In genomic region chr10:21976739-21977138, GRCh38 we compare ENCODE assay signal across 17 cellular contexts. TPM values are rescaled to one million over a fixed set of nuclear protein-coding genes. Genes with fewer than 3 reads are reported as not detected.
DNase-seq lines count a peak whose midpoint lies in the region; ATAC-seq, FAIRE-seq and TF ChIP-seq lines count a peak whose summit lies in the region.
"Had no signal": no experiment of that assay in that cellular context is flagged by ENCODE, and none has a peak within 500 bp of the region (broad histone marks: within the 10 kb centered on the region; RNA-seq: fewer than 3 reads in every experiment).

No MANE protein-coding gene starts in this region.

- BruUV-seq in IMR-90 (replicated peaks; lab: Mats Ljungman, UMichigan): no TSS peak
- no TSS peak for BruUV-seq in K562 (replicated peaks; lab: Mats Ljungman, UMichigan)

- no peak overlapping the region for H3K27ac Mint-ChIP-seq in activated naive CD4-positive, alpha-beta T cell treated with anti-CD3 and anti-CD28 coated beads, Interleukin-2, amount 10 ng/mL, durations not matched to agents 7 days and 5 days
- H3K27ac Mint-ChIP-seq: B cell had no signal

- no peak overlapping the region for H2BK5ac ChIP-seq in IMR-90 (ENCODE audit: low read depth, low read length, poor library complexity, severe bottlenecking)
- no peak overlapping the region for H2BK5ac ChIP-seq in trophoblast cell (ENCODE audit: low read depth, low read length, poor library complexity)

- H4K20me1 ChIP-seq in IMR-90 (ENCODE audit: insufficient read depth, low read length) (peaks cover 4% of the 10 kb centered on the region; the same call in 1 of the 2 replicates), K562 (replicated peaks; ENCODE audit: control insufficient read depth, insufficient read depth, low read length) (no peaks in the 10 kb centered on the region)

- H3K27me3 Mint-ChIP-seq in activated naive CD4-positive, alpha-beta T cell treated with anti-CD3 and anti-CD28 coated beads, Interleukin-2, amount 10 ng/mL, durations not matched to agents 7 days and 5 days: no peaks in the 10 kb centered on the region
- H3K27me3 Mint-ChIP-seq: B cell had no signal

- H3K36me3 Mint-ChIP-seq in activated naive CD4-positive, alpha-beta T cell treated with anti-CD3 and anti-CD28 coated beads, Interleukin-2, amount 10 ng/mL, durations not matched to agents 7 days and 5 days: no peaks in the 10 kb centered on the region

- no peak overlapping the region for H4K12ac ChIP-seq in trophoblast cell (ENCODE audit: low read depth, low read length)

- intact Hi-C loops in IMR-90 (cut with micrococcal nuclease) (loop anchor here (10.0 kb wide), 1 partner anchor 1122 kb away; no protein-coding TSS in a partner anchor), K562 (cut with micrococcal nuclease) (no loop called here)

- dilution Hi-C loops in IMR-90 (cut with HindIII; ENCODE audit: low sequenced_read_pairs, unreplicated experiment): no loop called here

- H3K56ac ChIP-seq in IMR-90 (ENCODE audit: extremely low read depth, insufficient read depth, low read length): no peak overlapping the region

- no peaks in the 10 kb centered on the region for H3K4me1 Mint-ChIP-seq in activated naive CD4-positive, alpha-beta T cell treated with anti-CD3 and anti-CD28 coated beads, Interleukin-2, amount 10 ng/mL, durations not matched to agents 7 days and 5 days

- CTCF ChIA-PET in IMR-90 (lab: Yijun Ruan, JAX) (no interaction called here), K562 (lab: Yijun Ruan, JAX; ENCODE audit: low intra/inter-chr PET ratio) (no interaction called here)
- CTCF ChIA-PET in activated naive CD4-positive, alpha-beta T cell treated with anti-CD3 and anti-CD28 coated beads, Interleukin-2, amount 10 ng/mL, durations not matched to agents 7 days and 5 days (lab: Charles Lee): interaction anchor here (0.6 kb wide), 1 partner anchor 923 kb away, joined by 3 read pairs; no protein-coding TSS in a partner anchor

- no peak overlapping the region for H3K18ac ChIP-seq in IMR-90 (ENCODE audit: low read depth, low read length)
- no peak overlapping the region for H3K18ac ChIP-seq in trophoblast cell (ENCODE audit: low read length)

- 100% methylated on average over 2 of the region's 7 CpGs; no CpG with 5 or more reads in 1 of the 2 experiments for WGBS in IMR-90 (ENCODE audit: extremely low coverage in 2 of 2, insufficient read length in 1 of 2), 2 experiments
- WGBS in K562 (ENCODE audit: insufficient coverage, low coverage, missing lambda C conversion rate): 61% methylated on average over 6 of the region's 7 CpGs
- WGBS in trophoblast cell (ENCODE audit: extremely low coverage, insufficient coverage, insufficient read length): no CpG with 5 or more reads among the region's 7 CpGs

- H2AK9ac ChIP-seq in IMR-90 (replicated peaks; ENCODE audit: low read depth, low read length, poor library complexity): no peak overlapping the region

- H2BK120ac ChIP-seq in IMR-90 (ENCODE audit: low read depth, low read length): no peak overlapping the region
- H2BK120ac ChIP-seq in trophoblast cell (ENCODE audit: insufficient read depth, low read length, poor library complexity): no peak overlapping the region

- H3K9me3 Mint-ChIP-seq in activated naive CD4-positive, alpha-beta T cell treated with anti-CD3 and anti-CD28 coated beads, Interleukin-2, amount 10 ng/mL, durations not matched to agents 7 days and 5 days: no peaks in the 10 kb centered on the region

- peak; percentile 57 for FAIRE-seq in K562 (lab: Jason Lieb, UNC)
- FAIRE-seq: kidney had no signal

- H2AFZ ChIP-seq in IMR-90 (replicated peaks; ENCODE audit: low read length, poor library complexity): no peak overlapping the region
- peak overlapping the region; percentile 42; the same call in 1 of the 2 replicates for H2AFZ ChIP-seq in K562 (ENCODE audit: low read depth, low read length)
- no peak overlapping the region for H2AFZ ChIP-seq in trophoblast cell (ENCODE audit: insufficient read depth, low read length, poor library complexity)

- no peak overlapping the region for H3K4me3 Mint-ChIP-seq in activated naive CD4-positive, alpha-beta T cell treated with anti-CD3 and anti-CD28 coated beads, Interleukin-2, amount 10 ng/mL, durations not matched to agents 7 days and 5 days
- H3K4me3 Mint-ChIP-seq: B cell had no signal

- H2BK20ac ChIP-seq in IMR-90 (ENCODE audit: low read depth, low read length): no peak overlapping the region

- peak; percentile 13 for DNase-seq in IMR-90
- no peak for DNase-seq in K562 (ENCODE audit: extremely low read depth in 1 of 4, low spot score in 3 of 4)
- peak in 1 of 2 donors; percentile 19 for DNase-seq in trophoblast cell
- DNase-seq in stimulated activated CD4-positive, alpha-beta T cell treated with anti-CD3 and anti-CD28 coated beads, Interleukin-4, amount 100 ng/mL, for 4 hours: no peak
- no peak for DNase-seq in activated naive CD4-positive, alpha-beta T cell treated with anti-CD3 and anti-CD28 coated beads, Interleukin-2, amount 10 ng/mL, durations not matched to agents 7 days and 5 days
- DNase-seq in A172 (ENCODE audit: low spot score): no peak
- DNase-seq: activated gamma-delta T cell; kidney; NCI-H1105 treated with DMSO at 0.1 percent for 48 hours; NCI-H226; OCI-M1; SK-N-SH; stimulated activated CD4-positive, alpha-beta T cell treated with anti-CD3 and anti-CD28 coated beads, Interleukin-12 subunit alpha, Interleukin-12 subunit beta, amount 100 ng/mL, for 4 hours had no signal

- no peak overlapping the region for H4K5ac ChIP-seq in IMR-90 (ENCODE audit: low read depth, low read length)

- no peak for ATAC-seq in IMR-90 (ENCODE audit: low read depth)
- peak; percentile 76 for ATAC-seq in K562
- ATAC-seq in GM21390 (IDR thresholded peaks at IDR 0.05; ENCODE audit: unreplicated experiment): no peak

- TF ChIP-seq CTCF in IMR-90 (conservative IDR thresholded peaks at IDR 0.05; ENCODE audit: low read depth, low read length) (no peak), K562 (IDR thresholded peaks at IDR 0.05 in 2 of 3, conservative IDR thresholded peaks at IDR 0.05 in 1 of 3; ENCODE audit: insufficient read depth in 2 of 3, low read depth in 1 of 3, low read length in 3 of 3) (no peak)

- H3K9me3 ChIP-seq in IMR-90 (ENCODE audit: control insufficient read depth, insufficient read depth, low read length) (no peaks in the 10 kb centered on the region), K562 (replicated peaks; ENCODE audit: control insufficient read depth, insufficient read depth, low read depth, low read length) (no peaks in the 10 kb centered on the region), iPS-18a (ENCODE audit: control insufficient read depth, low read depth, low read length) (no peaks in the 10 kb centered on the region), trophoblast cell (ENCODE audit: insufficient read depth, low read depth, low read length) (no peaks in the 10 kb centered on the region)
- H3K9me3 ChIP-seq: prostate gland, SK-N-SH had no signal

- H4K8ac ChIP-seq in IMR-90 (ENCODE audit: low read depth in 2 of 2, low read length in 2 of 2) (no peak overlapping the region), trophoblast cell (ENCODE audit: low read depth, low read length) (no peak overlapping the region)

- H3K9me1 ChIP-seq in IMR-90 (ENCODE audit: insufficient read depth, low read length): no peaks in the 10 kb centered on the region
- no peaks in the 10 kb centered on the region for H3K9me1 ChIP-seq in K562 (ENCODE audit: control insufficient read depth, insufficient read depth, low read length)

- H3K4me2 ChIP-seq in IMR-90 (ENCODE audit: low read depth, low read length) (no peak overlapping the region), K562 (ENCODE audit: insufficient read depth, low read length) (peak overlapping the region; percentile 34; the same call in 1 of the 2 replicates), trophoblast cell (ENCODE audit: low read length) (peak overlapping the region; percentile 5)
- H3K4me2 ChIP-seq: SK-N-SH had no signal

- POLR2A ChIA-PET in IMR-90 (lab: Charles Lee; ENCODE audit: unreplicated experiment) (no interaction called here), K562 (lab: Yijun Ruan, JAX) (interaction anchor here (1.0 kb wide), 1 partner anchor 12 kb away, joined by 3 read pairs; no protein-coding TSS in a partner anchor)

- TF ChIP-seq EP300 in K562 (IDR thresholded peaks at IDR 0.05; ENCODE audit: low read length): no peak

- H3K36me3 ChIP-seq in IMR-90 (ENCODE audit: control insufficient read depth, insufficient read depth, low read length) (no peaks in the 10 kb centered on the region), K562 (ENCODE audit: control insufficient read depth, insufficient read depth, low read length) (no peaks in the 10 kb centered on the region), iPS-18a (ENCODE audit: control insufficient read depth, low read depth, low read length) (no peaks in the 10 kb centered on the region), trophoblast cell (ENCODE audit: control insufficient read depth in 1 of 2, insufficient read depth in 2 of 2, low read length in 2 of 2) (no peaks in the 10 kb centered on the region)
- H3K36me3 ChIP-seq: prostate gland had no signal

- H3K4me3 ChIP-seq in IMR-90 (ENCODE audit: insufficient read depth, low read depth, low read length): no peak overlapping the region
- no peak overlapping the region for H3K4me3 ChIP-seq in K562
- peak overlapping the region; percentile 41 for H3K4me3 ChIP-seq in iPS-18a (ENCODE audit: low read length)
- no peak overlapping the region for H3K4me3 ChIP-seq in trophoblast cell (ENCODE audit: low read depth, low read length)
- H3K4me3 ChIP-seq: prostate gland had no signal

- no peak overlapping the region for H2BK12ac ChIP-seq in trophoblast cell (ENCODE audit: low read length)

- no peak for TF ChIP-seq POLR2A in IMR-90 (IDR thresholded peaks at IDR 0.05; ENCODE audit: low read depth, low read length)
- TF ChIP-seq POLR2A in K562 (conservative IDR thresholded peaks at IDR 0.05): no peak

- H3K4me1 ChIP-seq in IMR-90 (ENCODE audit: control insufficient read depth, insufficient read depth, low read length): peaks cover 2% of the 10 kb centered on the region; the same call in 1 of the 2 replicates
- peaks cover 0 to 10% of the 10 kb centered on the region in 2 experiments; a peak in 1 of 5 replicates for H3K4me1 ChIP-seq in K562 (replicated peaks in 1 of 2; ENCODE audit: control insufficient read depth in 2 of 2, insufficient read depth in 2 of 2, low read length in 2 of 2)
- peaks cover 39% of the 10 kb centered on the region for H3K4me1 ChIP-seq in iPS-18a (ENCODE audit: control insufficient read depth, low read depth, low read length)
- no peaks in the 10 kb centered on the region for H3K4me1 ChIP-seq in trophoblast cell (ENCODE audit: control insufficient read depth in 1 of 2, insufficient read depth in 2 of 2, low read length in 2 of 2)
- H3K4me1 ChIP-seq: prostate gland had no signal

- peaks cover 12 to 24% of the 10 kb centered on the region in 2 experiments for H3K79me1 ChIP-seq in IMR-90 (ENCODE audit: low read depth in 1 of 2, low read length in 2 of 2)
- H3K79me1 ChIP-seq in trophoblast cell (ENCODE audit: low read length): no peaks in the 10 kb centered on the region

- H3K9ac ChIP-seq in IMR-90 (ENCODE audit: low read depth, low read length) (no peak overlapping the region), K562 (ENCODE audit: insufficient read depth in 1 of 2, low read depth in 2 of 2, low read length in 2 of 2) (peak overlapping the region in 1 of 2 experiments; percentile 18; a peak in 1 of 4 replicates), iPS-18a (ENCODE audit: low read length) (peak overlapping the region; percentile 55), trophoblast cell (ENCODE audit: low read length) (no peak overlapping the region)
- H3K9ac ChIP-seq: SK-N-SH had no signal

- H3K79me2 ChIP-seq in K562 (ENCODE audit: control insufficient read depth, insufficient read depth, low read length): peaks cover 94% of the 10 kb centered on the region
- H3K79me2 ChIP-seq in trophoblast cell (ENCODE audit: control insufficient read depth, insufficient read depth, low read length, poor library complexity): no peaks in the 10 kb centered on the region

- H3K27ac ChIP-seq in IMR-90 (ENCODE audit: insufficient read depth, low read length) (no peak overlapping the region), K562 (ENCODE audit: extremely low read depth, low read depth, low read length) (peak overlapping the region; percentile 24; the same call in 1 of the 3 replicates), iPS-18a (ENCODE audit: low read length) (peak overlapping the region; percentile 75), trophoblast cell (ENCODE audit: low read depth, low read length) (no peak overlapping the region)
- H3K27ac ChIP-seq: prostate gland had no signal

- H3K4ac ChIP-seq in IMR-90 (ENCODE audit: low read depth, low read length) (no peak overlapping the region), trophoblast cell (ENCODE audit: low read depth, low read length) (no peak overlapping the region)

- H2AK5ac ChIP-seq in IMR-90 (ENCODE audit: low read depth, low read length): no peak overlapping the region
- no peak overlapping the region for H2AK5ac ChIP-seq in trophoblast cell (ENCODE audit: low read length)

- H3K23ac ChIP-seq in IMR-90 (ENCODE audit: low read depth, low read length) (0 out of 2 replicates have a peak overlapping the region, but pooled peaks have one; percentile 17), trophoblast cell (ENCODE audit: low read length) (no peak overlapping the region)

- no peak overlapping the region for H4K91ac ChIP-seq in IMR-90 (ENCODE audit: insufficient read depth, low read depth, low read length)
- H4K91ac ChIP-seq in trophoblast cell (ENCODE audit: low read depth, low read length): no peak overlapping the region

- in situ Hi-C loops in IMR-90 (cut with MboI; ENCODE audit: low sequenced_read_pairs) (no loop called here), K562 (cut with MboI) (no loop called here)

- no peaks in the 10 kb centered on the region for H3K27me3 ChIP-seq in IMR-90 (ENCODE audit: control insufficient read depth, insufficient read depth, low read length)
- H3K27me3 ChIP-seq in K562 (ENCODE audit: control insufficient read depth in 2 of 2, insufficient read depth in 2 of 2, low read length in 2 of 2): no peaks in the 10 kb centered on the region
- H3K27me3 ChIP-seq in iPS-18a (ENCODE audit: control insufficient read depth, insufficient read depth, low read length): no peaks in the 10 kb centered on the region
- no peaks in the 10 kb centered on the region for H3K27me3 ChIP-seq in trophoblast cell (ENCODE audit: insufficient read depth, low read length)

- H2BK15ac ChIP-seq in IMR-90 (ENCODE audit: low read depth, low read length): no peak overlapping the region

- no peak for TF ChIP-seq RAD21 in IMR-90 (IDR thresholded peaks at IDR 0.05; ENCODE audit: low read length)
- no peak for TF ChIP-seq RAD21 in K562 (CRISPR knock-in tag; conservative IDR thresholded peaks at IDR 0.05 in 1 of 2, IDR thresholded peaks at IDR 0.05 in 1 of 2)

- 0 out of 2 replicates have a peak overlapping the region, but pooled peaks have one; percentile 50 for H3K14ac ChIP-seq in IMR-90 (replicated peaks; ENCODE audit: low read depth, low read length)
- H3K14ac ChIP-seq in trophoblast cell (ENCODE audit: low read length): no peak overlapping the region

RNA-seq across cellular contexts. Expression of gene DNAJC1, which starts 26.8 kb away (rescaled TPM):
- total RNA-seq in IMR-90 (2012; rRNA removed): 13.3 and 22.8 TPM in 2 replicates
- polyA plus RNA-seq in IMR-90 (2012; rRNA removed): 12.7 and 13.7 TPM in 2 replicates
- polyA plus RNA-seq in IMR-90 (2012; cell fraction: cytosol; rRNA removed): 9.3 and 12.0 TPM in 2 replicates
- 7.1 and 10.2 TPM in 2 replicates for polyA plus RNA-seq in IMR-90 (2012; cell fraction: nucleus; rRNA removed; ENCODE audit: low replicate concordance)
- total RNA-seq in K562 (2011; cell fraction: chromatin; rRNA removed; ENCODE audit: low replicate concordance): 29.4 and 61.1 TPM in 2 replicates
- total RNA-seq in K562 (2011; cell fraction: nucleolus; rRNA removed): 34.9 and 39.7 TPM in 2 replicates
- total RNA-seq in K562 (2011; cell fraction: nucleoplasm; rRNA removed): 35.4 and 45.9 TPM in 2 replicates
- total RNA-seq in K562 (2014; rRNA removed): 57.7 and 77.6 TPM in 2 replicates
- total RNA-seq in K562 (2014; rRNA removed; fragmentation: Illumina TruSeq; extraction: Trizol): 40.3 and 46.3 TPM in 2 replicates
- total RNA-seq in K562 (2015; rRNA removed; fragmentation: Illumina TruSeq; extraction: Trizol): 43.7 and 47.5 TPM in 2 replicates
- total RNA-seq in K562 (2021): 36.4 and 39.6 TPM in 2 replicates
- polyA plus RNA-seq in K562 (2011; rRNA removed): 57.6 and 63.4 TPM in 2 replicates
- 21.2 and 30.8 TPM in 2 replicates for polyA plus RNA-seq in K562 (2011; cell fraction: cytosol; rRNA removed)
- 23.2 and 30.1 TPM in 2 replicates for polyA plus RNA-seq in K562 (2011; cell fraction: nucleus; rRNA removed)
- polyA plus RNA-seq in K562 (2012): 30.9 and 42.9 TPM in 2 replicates
- 39.7 and 52.9 TPM in 2 replicates for polyA plus RNA-seq in K562 (2014; fragmentation: Illumina TruSeq; extraction: Trizol)
- 1 to 10 TPM; 5.4 to 6.5 TPM for polyA plus RNA-seq in K562 (2014; fragmentation: Nextera tagmentation; extraction: Ambion mirVana)
- polyA plus RNA-seq in K562 (2014; rRNA removed): 45.4 and 60.6 TPM in 2 replicates
- 44.3 and 45.7 TPM in 2 replicates for polyA minus RNA-seq in K562 (2011; rRNA and poly(A)+ RNA removed)
- 18.0 and 26.0 TPM in 2 replicates for polyA minus RNA-seq in K562 (2011; cell fraction: cytosol; rRNA and poly(A)+ RNA removed)
- polyA minus RNA-seq in K562 (2011; cell fraction: nucleus; rRNA and poly(A)+ RNA removed): 39.7 and 46.4 TPM in 2 replicates
- polyA plus RNA-seq in trophoblast cell (2013): 126 and 128 TPM in 2 replicates
- total RNA-seq in A172 (2014; rRNA removed; shearing (Covaris generic)): 28.5 and 49.6 TPM in 2 replicates

Comparison
In these comparisons a context has a peak if more than half of its experiments do, and no peak if none do; other contexts are left out.
1. H3K27ac ChIP-seq: peak in K562 (single experiment) and iPS-18a (single experiment); none in IMR-90 (single experiment) and trophoblast cell (single experiment).